In the genomic region with DNA sequence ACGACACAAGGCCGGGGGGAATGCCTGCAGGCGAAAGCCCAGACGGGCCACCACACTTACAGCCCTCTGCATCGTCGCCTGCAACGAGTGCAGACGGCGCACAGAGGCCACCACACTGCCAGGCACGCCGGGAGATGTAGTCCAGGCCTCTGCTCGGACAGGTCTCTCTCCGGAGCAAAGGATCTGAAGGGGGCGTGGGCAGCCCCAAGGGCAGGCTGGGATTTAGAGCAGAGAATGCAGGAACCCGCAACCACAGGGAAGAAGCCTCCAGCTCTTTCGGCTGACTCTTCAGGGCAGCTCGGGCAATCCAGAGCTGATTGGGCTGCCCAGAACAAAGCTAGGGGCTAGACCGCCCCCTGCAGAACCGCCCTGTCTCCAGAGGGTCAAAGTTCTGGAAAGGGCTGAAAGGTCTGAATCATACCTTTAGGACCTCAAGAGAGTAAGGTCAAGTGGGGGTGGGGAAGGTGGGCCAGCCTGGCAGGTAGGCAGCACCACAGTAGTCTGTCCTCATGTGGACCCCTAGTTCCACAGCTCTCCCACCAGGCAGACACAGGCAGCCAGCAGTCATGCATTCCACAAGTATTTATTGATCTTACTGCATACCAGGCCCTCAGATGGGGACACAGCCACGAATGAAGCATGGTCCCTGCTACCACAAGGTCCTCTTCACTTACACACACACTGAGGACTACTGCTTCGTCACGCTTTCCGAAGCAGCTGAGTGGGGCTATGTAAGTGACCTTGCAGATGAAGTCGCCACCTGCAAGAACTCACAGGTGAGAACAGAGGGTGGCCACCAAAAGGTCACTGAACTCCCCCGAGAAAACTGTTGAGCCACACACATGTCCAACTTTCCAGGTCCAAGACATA, we compare ENCODE assay signal across 1 cellular context.
TF ChIP-seq lines count a peak whose summit lies in the region.

AMT (minus strand) TSS at position 95 of the 870 bp plus-strand sequence; CDS start at position 72, 23 bp downstream.

TF ChIP-seq in HepG2, 621 proteins besides CTCF, POLR2A, EP300 and RAD21 (continued from another document and continues in another):
- peak; percentile 23; the same call in 1 of the 2 replicates for TF ChIP-seq ZBTB26 (CRISPR knock-in tag; IDR thresholded peaks at IDR 0.05; ENCODE audit: borderline replicate concordance)
- TF ChIP-seq PAWR (CRISPR knock-in tag; IDR thresholded peaks at IDR 0.05; ENCODE audit: borderline replicate concordance), result 0 out of 2 replicates have a peak, but pooled peaks have one; percentile 82
- no peak for TF ChIP-seq MAFF (IDR thresholded peaks at IDR 0.05; ENCODE audit: low read depth, low read length)
- TF ChIP-seq ZBTB21 (CRISPR knock-in tag; IDR thresholded peaks at IDR 0.05), result no peak; the same call in 1 of the 2 replicates
- no peak; the same call in 1 of the 2 replicates for TF ChIP-seq ZNF124 (CRISPR knock-in tag; IDR thresholded peaks at IDR 0.05)
- TF ChIP-seq MAFK (conservative IDR thresholded peaks at IDR 0.05 in 1 of 2, IDR thresholded peaks at IDR 0.05 in 1 of 2; ENCODE audit: low read length in 2 of 2), result no peak
- TF ChIP-seq, protein P1, sequence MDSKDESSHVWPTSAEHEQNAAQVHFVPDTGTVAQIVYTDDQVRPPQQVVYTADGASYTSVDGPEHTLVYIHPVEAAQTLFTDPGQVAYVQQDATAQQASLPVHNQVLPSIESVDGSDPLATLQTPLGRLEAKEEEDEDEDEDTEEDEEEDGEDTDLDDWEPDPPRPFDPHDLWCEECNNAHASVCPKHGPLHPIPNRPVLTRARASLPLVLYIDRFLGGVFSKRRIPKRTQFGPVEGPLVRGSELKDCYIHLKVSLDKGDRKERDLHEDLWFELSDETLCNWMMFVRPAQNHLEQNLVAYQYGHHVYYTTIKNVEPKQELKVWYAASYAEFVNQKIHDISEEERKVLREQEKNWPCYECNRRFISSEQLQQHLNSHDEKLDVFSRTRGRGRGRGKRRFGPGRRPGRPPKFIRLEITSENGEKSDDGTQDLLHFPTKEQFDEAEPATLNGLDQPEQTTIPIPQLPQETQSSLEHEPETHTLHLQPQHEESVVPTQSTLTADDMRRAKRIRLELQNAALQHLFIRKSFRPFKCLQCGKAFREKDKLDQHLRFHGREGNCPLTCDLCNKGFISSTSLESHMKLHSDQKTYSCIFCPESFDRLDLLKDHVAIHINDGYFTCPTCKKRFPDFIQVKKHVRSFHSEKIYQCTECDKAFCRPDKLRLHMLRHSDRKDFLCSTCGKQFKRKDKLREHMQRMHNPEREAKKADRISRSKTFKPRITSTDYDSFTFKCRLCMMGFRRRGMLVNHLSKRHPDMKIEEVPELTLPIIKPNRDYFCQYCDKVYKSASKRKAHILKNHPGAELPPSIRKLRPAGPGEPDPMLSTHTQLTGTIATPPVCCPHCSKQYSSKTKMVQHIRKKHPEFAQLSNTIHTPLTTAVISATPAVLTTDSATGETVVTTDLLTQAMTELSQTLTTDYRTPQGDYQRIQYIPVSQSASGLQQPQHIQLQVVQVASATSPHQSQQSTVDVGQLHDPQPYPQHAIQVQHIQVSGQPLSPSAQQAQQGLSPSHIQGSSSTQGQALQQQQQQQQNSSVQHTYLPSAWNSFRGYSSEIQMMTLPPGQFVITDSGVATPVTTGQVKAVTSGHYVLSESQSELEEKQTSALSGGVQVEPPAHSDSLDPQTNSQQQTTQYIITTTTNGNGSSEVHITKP (CRISPR knock-in tag; IDR thresholded peaks at IDR 0.05; ENCODE audit: low read depth), result peak; percentile 63
- TF ChIP-seq ZSCAN25 (CRISPR knock-in tag; IDR thresholded peaks at IDR 0.05), result no peak
- TF ChIP-seq RBAK (CRISPR knock-in tag; IDR thresholded peaks at IDR 0.05), result peak; percentile 51; the same call in 1 of the 2 replicates
- peak; percentile 65; the same call in 1 of the 2 replicates for TF ChIP-seq ZNF790 (CRISPR knock-in tag; IDR thresholded peaks at IDR 0.05; ENCODE audit: borderline replicate concordance)
- no peak for TF ChIP-seq ZNF562 (CRISPR knock-in tag; IDR thresholded peaks at IDR 0.05; ENCODE audit: borderline replicate concordance)
- TF ChIP-seq TFDP2 (CRISPR knock-in tag; IDR thresholded peaks at IDR 0.05), result 0 out of 2 replicates have a peak, but pooled peaks have one; percentile 4
- TF ChIP-seq ZNF704 (CRISPR knock-in tag; IDR thresholded peaks at IDR 0.05; ENCODE audit: borderline replicate concordance), result no peak
- no peak for TF ChIP-seq RORA (CRISPR knock-in tag; IDR thresholded peaks at IDR 0.05)
- TF ChIP-seq SUZ12 (IDR thresholded peaks at IDR 0.05; ENCODE audit: low read depth, low read length), result peak; percentile 45
- peak; percentile 90 for TF ChIP-seq ATF1 (CRISPR knock-in tag; IDR thresholded peaks at IDR 0.05)
- TF ChIP-seq ZNF841 (CRISPR knock-in tag; IDR thresholded peaks at IDR 0.05; ENCODE audit: borderline replicate concordance), result no peak
- no peak; a peak in 1 of 4 replicates for TF ChIP-seq REST (IDR thresholded peaks at IDR 0.05; ENCODE audit: borderline replicate concordance in 1 of 2, low read depth in 1 of 2, low read length in 2 of 2)
- TF ChIP-seq RAD51 (IDR thresholded peaks at IDR 0.05; ENCODE audit: borderline replicate concordance), result no peak
- no peak; the same call in 1 of the 2 replicates for TF ChIP-seq NFE2L2 (IDR thresholded peaks at IDR 0.05; ENCODE audit: low read length)
- no peak for TF ChIP-seq RFXANK (CRISPR knock-in tag; IDR thresholded peaks at IDR 0.05)
- peak; percentile 29 for TF ChIP-seq ZGPAT (CRISPR knock-in tag; IDR thresholded peaks at IDR 0.05)
- peak; percentile 2; the same call in 1 of the 2 replicates for TF ChIP-seq POGZ (CRISPR knock-in tag; IDR thresholded peaks at IDR 0.05)
- peak; percentile 59; the same call in 1 of the 2 replicates for TF ChIP-seq POGK (CRISPR knock-in tag; conservative IDR thresholded peaks at IDR 0.05)
- TF ChIP-seq ZNF569 (CRISPR knock-in tag; IDR thresholded peaks at IDR 0.05; ENCODE audit: borderline replicate concordance), result no peak
- TF ChIP-seq CC2D1A (CRISPR knock-in tag; IDR thresholded peaks at IDR 0.05), result no peak
- TF ChIP-seq, protein P2, sequence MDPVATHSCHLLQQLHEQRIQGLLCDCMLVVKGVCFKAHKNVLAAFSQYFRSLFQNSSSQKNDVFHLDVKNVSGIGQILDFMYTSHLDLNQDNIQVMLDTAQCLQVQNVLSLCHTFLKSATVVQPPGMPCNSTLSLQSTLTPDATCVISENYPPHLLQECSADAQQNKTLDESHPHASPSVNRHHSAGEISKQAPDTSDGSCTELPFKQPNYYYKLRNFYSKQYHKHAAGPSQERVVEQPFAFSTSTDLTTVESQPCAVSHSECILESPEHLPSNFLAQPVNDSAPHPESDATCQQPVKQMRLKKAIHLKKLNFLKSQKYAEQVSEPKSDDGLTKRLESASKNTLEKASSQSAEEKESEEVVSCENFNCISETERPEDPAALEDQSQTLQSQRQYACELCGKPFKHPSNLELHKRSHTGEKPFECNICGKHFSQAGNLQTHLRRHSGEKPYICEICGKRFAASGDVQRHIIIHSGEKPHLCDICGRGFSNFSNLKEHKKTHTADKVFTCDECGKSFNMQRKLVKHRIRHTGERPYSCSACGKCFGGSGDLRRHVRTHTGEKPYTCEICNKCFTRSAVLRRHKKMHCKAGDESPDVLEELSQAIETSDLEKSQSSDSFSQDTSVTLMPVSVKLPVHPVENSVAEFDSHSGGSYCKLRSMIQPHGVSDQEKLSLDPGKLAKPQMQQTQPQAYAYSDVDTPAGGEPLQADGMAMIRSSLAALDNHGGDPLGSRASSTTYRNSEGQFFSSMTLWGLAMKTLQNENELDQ (CRISPR knock-in tag; IDR thresholded peaks at IDR 0.05; ENCODE audit: borderline replicate concordance), result no peak
- TF ChIP-seq TSC22D2 (CRISPR knock-in tag; IDR thresholded peaks at IDR 0.05; ENCODE audit: borderline replicate concordance), result no peak
- TF ChIP-seq TCF7L2 (IDR thresholded peaks at IDR 0.05; ENCODE audit: low read depth, low read length), result no peak
- TF ChIP-seq ZBTB3 (CRISPR knock-in tag; IDR thresholded peaks at IDR 0.05; ENCODE audit: borderline replicate concordance, low read depth), result no peak; the same call in 1 of the 2 replicates
- peak; percentile 6; the same call in 1 of the 2 replicates for TF ChIP-seq HDAC2 (CRISPR knock-in tag; IDR thresholded peaks at IDR 0.05)
- no peak for TF ChIP-seq ZNF446 (CRISPR knock-in tag; IDR thresholded peaks at IDR 0.05)
- no peak for TF ChIP-seq GATAD2A (CRISPR knock-in tag; IDR thresholded peaks at IDR 0.05)
- TF ChIP-seq ZBTB46 (CRISPR knock-in tag; IDR thresholded peaks at IDR 0.05; ENCODE audit: borderline replicate concordance), result no peak
